ENCODE assay signal across 7 cellular contexts in the genomic region with DNA sequence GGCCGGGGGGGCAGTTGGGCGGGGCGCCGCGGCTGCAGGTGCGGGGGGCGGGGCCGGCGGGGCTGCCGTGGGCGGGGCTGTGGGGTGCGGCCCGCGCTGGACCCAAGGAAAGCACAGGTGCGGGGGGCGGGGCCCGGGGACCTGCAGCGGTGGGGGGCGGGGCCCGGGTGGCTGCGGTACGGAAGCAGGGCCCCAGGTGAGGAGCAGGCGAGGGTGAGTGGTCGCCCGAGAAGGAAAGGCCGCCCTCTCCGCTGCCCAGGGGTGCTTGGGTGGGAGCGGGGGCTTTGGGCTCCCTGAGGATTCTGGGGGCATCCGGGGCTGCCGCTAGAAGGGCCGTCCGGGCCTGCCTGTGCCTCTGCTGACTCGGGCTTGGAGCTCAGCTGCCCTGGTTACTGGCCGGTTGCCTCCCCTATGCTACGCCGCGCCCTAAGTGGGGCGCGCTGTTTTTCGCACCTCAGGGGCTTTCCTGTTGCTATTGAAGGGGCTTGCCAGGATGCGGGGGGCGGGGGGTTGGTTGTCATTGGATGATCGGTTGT. TPM values are rescaled to one million over a fixed set of nuclear protein-coding genes. Genes with fewer than 3 reads are reported as not detected.
A peak's percentile ranks its signal among the peaks of the same experiment; 100 is the strongest.
DNase-seq lines count a peak whose midpoint lies in the region; ATAC-seq and TF ChIP-seq lines count a peak whose summit lies in the region.

No MANE protein-coding gene starts in this region.

- no peaks in the 10 kb centered on the region for H3K9me3 Mint-ChIP-seq in activated T-helper 1 cell treated with anti-CD3 and anti-CD28 coated beads, Interleukin-12 subunit alpha, Interleukin-12 subunit beta, Interleukin-2, Interleukin-4 antibody, amounts not matched to agents 30 ng/mL and 10 ng/mL and 1 ng/mL, durations not matched to agents 14 hours and 24 hours and 36 hours
- H3K9me3 Mint-ChIP-seq in glutamatergic neuron (ENCODE audit: unreplicated experiment): peaks cover 4% of the 10 kb centered on the region
- H3K9me3 Mint-ChIP-seq in progenitor cell of endocrine pancreas (ENCODE audit: low read depth): no peaks in the 10 kb centered on the region

- peak overlapping the region; percentile 68 for H3K4me3 Mint-ChIP-seq in activated T-helper 1 cell treated with anti-CD3 and anti-CD28 coated beads, Interleukin-12 subunit alpha, Interleukin-12 subunit beta, Interleukin-2, Interleukin-4 antibody, amounts not matched to agents 30 ng/mL and 10 ng/mL and 1 ng/mL, durations not matched to agents 14 hours and 24 hours and 36 hours
- peak overlapping the region; percentile 83 for H3K4me3 Mint-ChIP-seq in glutamatergic neuron (ENCODE audit: unreplicated experiment)
- H3K4me3 Mint-ChIP-seq in progenitor cell of endocrine pancreas (ENCODE audit: low read depth): peak overlapping the region; percentile 81

- intact Hi-C loops in activated T-helper 1 cell treated with anti-CD3 and anti-CD28 coated beads, Interleukin-12 subunit alpha, Interleukin-12 subunit beta, Interleukin-2, Interleukin-4 antibody, amounts not matched to agents 30 ng/mL and 10 ng/mL and 1 ng/mL, durations not matched to agents 14 hours and 24 hours and 36 hours (cut with micrococcal nuclease): loop anchor here (2.0 kb wide), 1 partner anchor 855 kb away; no protein-coding TSS in a partner anchor

- TF ChIP-seq CTCF in glutamatergic neuron (IDR thresholded peaks at IDR 0.05; ENCODE audit: partially characterized antibody, unreplicated experiment): no peak
- no peak for TF ChIP-seq CTCF in progenitor cell of endocrine pancreas (IDR thresholded peaks at IDR 0.05; ENCODE audit: unreplicated experiment)
- no peak for TF ChIP-seq CTCF in foreskin fibroblast (IDR thresholded peaks at IDR 0.05; ENCODE audit: low read depth, low read length)

- peaks cover 6% of the 10 kb centered on the region for H3K4me1 Mint-ChIP-seq in activated T-helper 1 cell treated with anti-CD3 and anti-CD28 coated beads, Interleukin-12 subunit alpha, Interleukin-12 subunit beta, Interleukin-2, Interleukin-4 antibody, amounts not matched to agents 30 ng/mL and 10 ng/mL and 1 ng/mL, durations not matched to agents 14 hours and 24 hours and 36 hours (ENCODE audit: low read depth)
- H3K4me1 Mint-ChIP-seq in glutamatergic neuron (ENCODE audit: low read depth, unreplicated experiment) (peaks cover 2% of the 10 kb centered on the region), progenitor cell of endocrine pancreas (ENCODE audit: low read depth) (peaks cover 18% of the 10 kb centered on the region)

- no peaks in the 10 kb centered on the region for H3K36me3 Mint-ChIP-seq in activated T-helper 1 cell treated with anti-CD3 and anti-CD28 coated beads, Interleukin-12 subunit alpha, Interleukin-12 subunit beta, Interleukin-2, Interleukin-4 antibody, amounts not matched to agents 30 ng/mL and 10 ng/mL and 1 ng/mL, durations not matched to agents 14 hours and 24 hours and 36 hours (ENCODE audit: low read depth)
- no peaks in the 10 kb centered on the region for H3K36me3 Mint-ChIP-seq in glutamatergic neuron (ENCODE audit: unreplicated experiment)
- H3K36me3 Mint-ChIP-seq in progenitor cell of endocrine pancreas (ENCODE audit: insufficient read depth): no peaks in the 10 kb centered on the region

- peaks cover 18% of the 10 kb centered on the region for H3K27me3 Mint-ChIP-seq in activated T-helper 1 cell treated with anti-CD3 and anti-CD28 coated beads, Interleukin-12 subunit alpha, Interleukin-12 subunit beta, Interleukin-2, Interleukin-4 antibody, amounts not matched to agents 30 ng/mL and 10 ng/mL and 1 ng/mL, durations not matched to agents 14 hours and 24 hours and 36 hours (ENCODE audit: insufficient read depth)
- H3K27me3 Mint-ChIP-seq in glutamatergic neuron (ENCODE audit: unreplicated experiment) (peaks cover 11% of the 10 kb centered on the region), progenitor cell of endocrine pancreas (peaks cover 25% of the 10 kb centered on the region)

- no peak overlapping the region for H3K27ac Mint-ChIP-seq in activated T-helper 1 cell treated with anti-CD3 and anti-CD28 coated beads, Interleukin-12 subunit alpha, Interleukin-12 subunit beta, Interleukin-2, Interleukin-4 antibody, amounts not matched to agents 30 ng/mL and 10 ng/mL and 1 ng/mL, durations not matched to agents 14 hours and 24 hours and 36 hours
- H3K27ac Mint-ChIP-seq in glutamatergic neuron (ENCODE audit: unreplicated experiment) (peak overlapping the region; percentile 52), progenitor cell of endocrine pancreas (peak overlapping the region; percentile 95)

- DNase-seq in NCI-H128 (lab: John Stamatoyannopoulos, UW; ENCODE audit: unreplicated experiment): peak; percentile 52
- DNase-seq in activated T-helper 1 cell treated with anti-CD3 and anti-CD28 coated beads, Interleukin-12 subunit alpha, Interleukin-12 subunit beta, Interleukin-2, Interleukin-4 antibody, amounts not matched to agents 30 ng/mL and 10 ng/mL and 1 ng/mL, durations not matched to agents 14 hours and 24 hours and 36 hours (ENCODE audit: low spot score): peak; percentile 8
- DNase-seq in glutamatergic neuron: peak; percentile 47
- peak; percentile 82 for DNase-seq in progenitor cell of endocrine pancreas (ENCODE audit: low spot score, unreplicated experiment)
- DNase-seq in HUDEP-2 (lab: John Stamatoyannopoulos, UW; ENCODE audit: unreplicated experiment in 76 of 76): no peak
- no peak for DNase-seq in foreskin fibroblast

- peak overlapping the region in 1 of 2 donors; percentile 17 for H3K4me3 ChIP-seq in foreskin fibroblast (ENCODE audit: low read depth in 1 of 2, low read length in 2 of 2)

- peak; percentile 2 for ATAC-seq in GM19438 (IDR thresholded peaks at IDR 0.05; ENCODE audit: low read depth, unreplicated experiment)

RNA-seq across cellular contexts. Expression of gene RALGPS1, which starts 0.8 kb away (rescaled TPM):
- 1.4 and 1.8 TPM in 2 replicates for total RNA-seq in activated T-helper 1 cell treated with anti-CD3 and anti-CD28 coated beads, Interleukin-12 subunit alpha, Interleukin-12 subunit beta, Interleukin-2, Interleukin-4 antibody, amounts not matched to agents 30 ng/mL and 10 ng/mL and 1 ng/mL, durations not matched to agents 14 hours and 24 hours and 36 hours
- total RNA-seq in glutamatergic neuron (ENCODE audit: unreplicated experiment) (23.8 TPM), progenitor cell of endocrine pancreas (39.2 and 43.8 TPM in 2 replicates)

RNA-seq across cellular contexts. Expression of gene ZBTB34, which starts 54.9 kb away (rescaled TPM):
- 7.5 and 8.5 TPM in 2 replicates for total RNA-seq in activated T-helper 1 cell treated with anti-CD3 and anti-CD28 coated beads, Interleukin-12 subunit alpha, Interleukin-12 subunit beta, Interleukin-2, Interleukin-4 antibody, amounts not matched to agents 30 ng/mL and 10 ng/mL and 1 ng/mL, durations not matched to agents 14 hours and 24 hours and 36 hours
- total RNA-seq in glutamatergic neuron (ENCODE audit: unreplicated experiment): 21.0 TPM
- 21.5 TPM in 2 replicates for total RNA-seq in progenitor cell of endocrine pancreas

Comparison
In these comparisons a context has a peak if more than half of its experiments do, and no peak if none do; other contexts are left out.
1. DNase-seq: peak in NCI-H128 (single experiment), activated T-helper 1 cell treated with anti-CD3 and anti-CD28 coated beads, Interleukin-12 subunit alpha, Interleukin-12 subunit beta, Interleukin-2, Interleukin-4 antibody, amounts not matched to agents 30 ng/mL and 10 ng/mL and 1 ng/mL, durations not matched to agents 14 hours and 24 hours and 36 hours (single experiment), glutamatergic neuron (single experiment) and progenitor cell of endocrine pancreas (single experiment); none in HUDEP-2 (0 of 76) and foreskin fibroblast (0 of 2).
2. Peak in every context shown above with its lines, with median percentiles within 50 percentile points of each other: H3K4me3 Mint-ChIP-seq.